Comparison of ENCODE assay signal across 29 cellular contexts in genomic region chr17:39264119-39264518, GRCh38. TPM values are rescaled to one million over a fixed set of nuclear protein-coding genes. Genes with fewer than 3 reads are reported as not detected.
DNase-seq lines count a peak whose midpoint lies in the region; ATAC-seq and TF ChIP-seq lines count a peak whose summit lies in the region.
"Had no signal": no experiment of that assay in that cellular context is flagged by ENCODE, and none has a peak within 500 bp of the region (broad histone marks: within the 10 kb centered on the region; RNA-seq: fewer than 3 reads in every experiment).

No MANE protein-coding gene starts in this region.

- H3K79me2 ChIP-seq in PC-3 (ENCODE audit: low read length): no peaks in the 10 kb centered on the region

- H3K36me3 ChIP-seq in heart left ventricle (peaks cover 0 to 99% (median 95%) of the 10 kb centered on the region in 9 donors), aorta (ENCODE audit: control insufficient read depth in 1 of 2, insufficient read depth in 2 of 2, low read length in 1 of 2) (peaks cover 6 to 11% of the 10 kb centered on the region in 2 donors), PC-3 (ENCODE audit: low read depth, low read length) (no peaks in the 10 kb centered on the region)

- no peaks in the 10 kb centered on the region for H3K9me3 Mint-ChIP-seq in activated naive CD8-positive, alpha-beta T cell (ENCODE audit: low read depth)
- no peaks in the 10 kb centered on the region for H3K9me3 Mint-ChIP-seq in activated naive CD8-positive, alpha-beta T cell treated with anti-CD3 and anti-CD28 coated beads for 36 hours
- H3K9me3 Mint-ChIP-seq: GM23338; naive thymus-derived CD8-positive, alpha-beta T cell had no signal

- H3K4me1 Mint-ChIP-seq in activated naive CD8-positive, alpha-beta T cell (ENCODE audit: low read depth): no peaks in the 10 kb centered on the region
- H3K4me1 Mint-ChIP-seq in activated naive CD8-positive, alpha-beta T cell treated with anti-CD3 and anti-CD28 coated beads for 36 hours: no peaks in the 10 kb centered on the region
- H3K4me1 Mint-ChIP-seq: naive thymus-derived CD8-positive, alpha-beta T cell had no signal

- H3K4me3 ChIP-seq in heart left ventricle (no peak overlapping the region), aorta (ENCODE audit: low read length in 2 of 2) (no peak overlapping the region), PC-3 (ENCODE audit: low read length) (no peak overlapping the region)
- H3K4me3 ChIP-seq: GM23338, lower lobe of right lung, skin epidermis, suprapubic skin had no signal

- H3K9me3 ChIP-seq in heart left ventricle: no peaks in the 10 kb centered on the region
- H3K9me3 ChIP-seq in aorta (ENCODE audit: control insufficient read depth, low read length): no peaks in the 10 kb centered on the region
- H3K9me3 ChIP-seq in PC-3 (ENCODE audit: low read length): no peaks in the 10 kb centered on the region
- H3K9me3 ChIP-seq: lower lobe of right lung, suprapubic skin had no signal

- no peak for DNase-seq in activated naive CD8-positive, alpha-beta T cell treated with anti-CD3 and anti-CD28 coated beads for 36 hours
- DNase-seq in heart left ventricle (peak in 4 of 5 donors; percentile 41 to 72 (median 51)), omental fat pad (ENCODE audit: low spot score) (no peak), aorta (no peak), GM10248 (ENCODE audit: extremely low spot score) (no peak), PC-3 (no peak)
- DNase-seq: 8988T; activated CD4-positive, alpha-beta T cell treated with anti-CD3 and anti-CD28 coated beads for 48 hours; activated CD8-positive, alpha-beta memory T cell treated with anti-CD3 and anti-CD28 coated beads for 24 hours; activated naive CD4-positive, alpha-beta T cell treated with Interleukin-2 at 50 U/mL for 16 hours; brain microvascular endothelial cell; DND-41; head of caudate nucleus; kidney; lower lobe of right lung; naive thymus-derived CD8-positive, alpha-beta T cell; NCI-H1048; NCI-H774; nucleus accumbens; stimulated activated naive CD4-positive, alpha-beta T cell; WERI-Rb-1 had no signal

- TF ChIP-seq POLR2A in heart left ventricle (IDR thresholded peaks at IDR 0.05): no peak

- H3K27me3 ChIP-seq in heart left ventricle: no peaks in the 10 kb centered on the region
- no peaks in the 10 kb centered on the region for H3K27me3 ChIP-seq in aorta (ENCODE audit: control insufficient read depth in 1 of 2, insufficient read depth in 2 of 2, low read length in 1 of 2)
- no peaks in the 10 kb centered on the region for H3K27me3 ChIP-seq in PC-3 (ENCODE audit: low read length)
- H3K27me3 ChIP-seq: brain microvascular endothelial cell, suprapubic skin had no signal

- H3F3A ChIP-seq in PC-3 (ENCODE audit: low read length, unreplicated experiment): no peaks in the 10 kb centered on the region

- H3K4me1 ChIP-seq in heart left ventricle (peaks cover 0 to 12% (median 8%) of the 10 kb centered on the region in 12 donors), aorta (ENCODE audit: control insufficient read depth in 1 of 2, insufficient read depth in 2 of 2, low read length in 2 of 2) (no peaks in the 10 kb centered on the region), PC-3 (ENCODE audit: insufficient read depth, low read length) (no peaks in the 10 kb centered on the region)
- H3K4me1 ChIP-seq: lower lobe of right lung, suprapubic skin had no signal

- POLR2A ChIA-PET in GM10248 (lab: Yijun Ruan, JAX) (no interaction called here), PC-3 (lab: Charles Lee; ENCODE audit: unreplicated experiment) (no interaction called here)

- H4K20me1 ChIP-seq in PC-3 (ENCODE audit: low read length): no peaks in the 10 kb centered on the region

- peaks cover 7% of the 10 kb centered on the region for H3K36me3 Mint-ChIP-seq in activated naive CD8-positive, alpha-beta T cell
- H3K36me3 Mint-ChIP-seq in activated naive CD8-positive, alpha-beta T cell treated with anti-CD3 and anti-CD28 coated beads for 36 hours: peaks cover 3% of the 10 kb centered on the region

- ATAC-seq in heart left ventricle (peak; percentile 73 to 93 (median 88)), omental fat pad (ENCODE audit: low FRiP score) (peak; percentile 83), aorta (ENCODE audit: low FRiP score) (peak; percentile 59), HG03135 (IDR thresholded peaks at IDR 0.05; ENCODE audit: unreplicated experiment) (no peak), PC-3 (no peak)
- ATAC-seq: GM23338; lower lobe of right lung; naive thymus-derived CD8-positive, alpha-beta T cell had no signal

- no peak overlapping the region for H3K4me3 Mint-ChIP-seq in activated naive CD8-positive, alpha-beta T cell
- H3K4me3 Mint-ChIP-seq in activated naive CD8-positive, alpha-beta T cell treated with anti-CD3 and anti-CD28 coated beads for 36 hours: no peak overlapping the region
- H3K4me3 Mint-ChIP-seq: GM23338; naive thymus-derived CD8-positive, alpha-beta T cell had no signal

- H3K9me2 ChIP-seq in PC-3 (replicated peaks; ENCODE audit: low read length): no peaks in the 10 kb centered on the region

- TF ChIP-seq CTCF in heart left ventricle (IDR thresholded peaks at IDR 0.05) (no peak), omental fat pad (IDR thresholded peaks at IDR 0.05) (no peak), GM10248 (IDR thresholded peaks at IDR 0.05; ENCODE audit: control extremely low read depth, extremely low read depth, low read depth, missing control alignments) (no peak), PC-3 (conservative IDR thresholded peaks at IDR 0.05; ENCODE audit: low read depth, low read length) (no peak)

- H2AFZ ChIP-seq in PC-3 (ENCODE audit: low read length): no peak overlapping the region
- H2AFZ ChIP-seq: GM23338 had no signal

- H3K27me3 Mint-ChIP-seq in activated naive CD8-positive, alpha-beta T cell: no peaks in the 10 kb centered on the region
- no peaks in the 10 kb centered on the region for H3K27me3 Mint-ChIP-seq in activated naive CD8-positive, alpha-beta T cell treated with anti-CD3 and anti-CD28 coated beads for 36 hours
- H3K27me3 Mint-ChIP-seq: naive thymus-derived CD8-positive, alpha-beta T cell had no signal

- H3K4me2 ChIP-seq in PC-3 (ENCODE audit: low read length): no peak overlapping the region
- H3K4me2 ChIP-seq: GM23338 had no signal

- H3K27ac ChIP-seq in heart left ventricle (peak overlapping the region in 8 of 12 donors; percentile 4 to 67 (median 58)), aorta (ENCODE audit: low read depth in 1 of 2, low read length in 2 of 2) (no peak overlapping the region), PC-3 (ENCODE audit: low read length) (no peak overlapping the region)
- H3K27ac ChIP-seq: brain microvascular endothelial cell, lower lobe of right lung, skin epidermis, suprapubic skin, WERI-Rb-1 had no signal

- WGBS in heart left ventricle, 4 donors: 31 to 51% (median 42%) methylated on average over 5 of the region's 5 CpGs
- 55 to 65% methylated on average over 5 of the region's 5 CpGs for WGBS in aorta, 2 donors

- BruUV-seq in PC-3 (replicated peaks; lab: Mats Ljungman, UMichigan): no TSS peak

- intact Hi-C loops in heart left ventricle (cut with DNase I) (no loop called here), aorta (cut with DNase I) (no loop called here), PC-3 (cut with micrococcal nuclease) (no loop called here)

- H3K27ac Mint-ChIP-seq in activated naive CD8-positive, alpha-beta T cell: peak overlapping the region; percentile 10
- no peak overlapping the region for H3K27ac Mint-ChIP-seq in activated naive CD8-positive, alpha-beta T cell treated with anti-CD3 and anti-CD28 coated beads for 36 hours
- H3K27ac Mint-ChIP-seq: GM23338 had no signal

- CTCF ChIA-PET in GM10248 (lab: Yijun Ruan, JAX) (interaction anchor here (0.8 to 3.0 kb wide), 3 partner anchors 17 to 99 kb away, joined by 3 to 27 read pairs (median 4); no protein-coding TSS in a partner anchor), PC-3 (lab: Charles Lee) (no interaction called here)

- no peak overlapping the region for H3K9ac ChIP-seq in PC-3 (ENCODE audit: low read length)

RNA-seq across cellular contexts. Expression of gene STAC2, which starts 38.4 kb away (rescaled TPM):
- under 1 TPM; 0.14 to 0.20 TPM for total RNA-seq in activated naive CD8-positive, alpha-beta T cell treated with anti-CD3 and anti-CD28 coated beads for 36 hours
- total RNA-seq in heart left ventricle: 1 to 10 TPM in 2 of 9 donors, under 1 TPM in 7; 0.16 to 3.6 (median 0.33) TPM
- polyA plus RNA-seq in heart left ventricle: 1 to 10 TPM in 1 of 2 donors, under 1 TPM in 1; 0.76 to 5.3 TPM
- under 1 TPM in 2 of 4 donors, not detected in 2; 0.56 to 0.60 TPM for total RNA-seq in omental fat pad
- 10 to 100 TPM; 29.2 to 53.3 TPM for total RNA-seq in aorta
- 1 to 10 TPM; 2.0 to 4.7 TPM for polyA plus RNA-seq in aorta
- not detected in 2 replicates for total RNA-seq in PC-3 (2014; rRNA removed)
- total RNA-seq: endothelial cell of umbilical vein, HT1080, SK-MEL-5 had no signal
- polyA plus RNA-seq: endothelial cell of umbilical vein had no signal

Comparison
In these comparisons a context has a peak if more than half of its experiments do, and no peak if none do; other contexts are left out.
1. DNase-seq: peak in heart left ventricle (4 of 5); none in activated naive CD8-positive, alpha-beta T cell treated with anti-CD3 and anti-CD28 coated beads for 36 hours (single experiment), omental fat pad (single experiment), aorta (0 of 2), GM10248 (single experiment) and PC-3 (single experiment).
2. ATAC-seq: peak in heart left ventricle (4 of 4), omental fat pad (single experiment) and aorta (single experiment); none in HG03135 (single experiment) and PC-3 (single experiment).
3. H3K27ac ChIP-seq: peak in heart left ventricle (8 of 12); none in aorta (0 of 2) and PC-3 (single experiment).
4. RNA of gene STAC2, which starts 38.4 kb away (total RNA-seq): 29.2 to 53.3 TPM in aorta; 0.56 to 0.60 TPM in omental fat pad, 0.16 to 3.6 TPM in heart left ventricle, 0.14 to 0.20 TPM in activated naive CD8-positive, alpha-beta T cell treated with anti-CD3 and anti-CD28 coated beads for 36 hours and not detected in PC-3; every median in the first group is over 4 times any median in the second.